ENCODE assay signal across 3 cellular contexts in the genomic region with DNA sequence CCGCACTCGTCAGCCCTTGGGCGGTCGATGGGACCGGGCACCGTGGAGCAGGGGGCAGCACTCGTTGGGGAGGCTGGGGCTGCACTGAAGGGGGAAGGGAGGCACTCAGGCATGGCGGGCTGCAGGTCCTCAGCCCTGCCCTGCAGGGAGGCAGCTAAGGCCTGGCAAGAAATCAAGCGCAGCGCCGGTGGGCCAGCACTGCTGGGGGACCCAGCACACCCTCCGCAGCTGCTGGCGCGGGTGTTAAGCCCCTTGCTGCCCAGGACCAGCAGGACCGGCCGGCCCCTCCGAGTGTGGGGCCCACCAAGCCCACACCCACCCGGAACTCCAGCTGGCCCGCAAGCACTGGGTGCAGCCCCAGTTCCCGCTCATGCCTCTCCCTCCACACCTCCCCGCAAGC.
"Had no signal": no experiment of that assay in that cellular context is flagged by ENCODE, and none has a peak within 500 bp of the region (broad histone marks: within the 10 kb centered on the region; RNA-seq: fewer than 3 reads in every experiment).

No MANE protein-coding gene starts in this region.

- DNase-seq: GDM1, GF-D8 had no signal

- H3K4me3 ChIP-seq: GM12878 had no signal
